Comparison of ENCODE assay signal across 38 cellular contexts in genomic region chr1:154137888-154138287, GRCh38. TPM values are rescaled to one million over a fixed set of nuclear protein-coding genes. Genes with fewer than 3 reads are reported as not detected.
"Had no signal": no experiment of that assay in that cellular context is flagged by ENCODE, and none has a peak within 500 bp of the region (broad histone marks: within the 10 kb centered on the region; RNA-seq: fewer than 3 reads in every experiment).

No MANE protein-coding gene starts in this region.

- H2AFZ ChIP-seq: hepatocyte had no signal

- FAIRE-seq: astrocyte, bronchial epithelial cell, colon, endometrium, endothelial cell of umbilical vein had no signal

- H3K36me3 ChIP-seq: brain microvascular endothelial cell, esophagus squamous epithelium, gastroesophageal sphincter, heart right ventricle, WERI-Rb-1 had no signal

- H3K36me3 Mint-ChIP-seq: activated CD8-positive, alpha-beta memory T cell treated with anti-CD3 and anti-CD28 coated beads, Interleukin-2, amount 10 ng/mL, durations not matched to agents 7 days and 5 days; activated naive CD8-positive, alpha-beta T cell had no signal

- DNase-seq: activated B cell treated with CpG ODN at 0.5 μM for 24 hours; activated CD4-positive, alpha-beta memory T cell treated with anti-CD3 and anti-CD28 coated beads, Interleukin-2, amount 10 ng/mL, durations not matched to agents 7 days and 5 days; activated CD4-positive, alpha-beta T cell treated with anti-CD3 and anti-CD28 coated beads for 4 hours; activated CD4-positive, alpha-beta T cell treated with anti-CD3 and anti-CD28 coated beads, Interleukin-2, amount 10 ng/mL, durations not matched to agents 7 days and 5 days; activated CD4-positive, alpha-beta T cell treated with anti-CD3 and anti-CD28 coated beads, Interleukin-2, amount 50 U/mL, for 4 hours; activated CD8-positive, alpha-beta memory T cell treated with anti-CD3 and anti-CD28 coated beads, Interleukin-2, amount 10 ng/mL, durations not matched to agents 7 days and 5 days; activated CD8-positive, alpha-beta memory T cell treated with anti-CD3 and anti-CD28 coated beads, Interleukin-2, amount 50 U/mL, for 4 hours; activated effector memory CD4-positive, alpha-beta T cell treated with Interleukin-2 at 50 U/mL for 16 hours; activated gamma-delta T cell treated with Interleukin-2 at 50 U/mL for 16 hours; activated naive CD4-positive, alpha-beta T cell treated with anti-CD3 and anti-CD28 coated beads, Interleukin-2, amount 50 U/mL, for 16 hours; activated naive CD4-positive, alpha-beta T cell treated with Interleukin-2 at 50 U/mL for 16 hours; activated T-cell treated with anti-CD3 and anti-CD28 coated beads, Interleukin-2, amount 50 U/mL, for 4 hours; amniotic stem cell; anterior cingulate cortex; brain microvascular endothelial cell; cortex of kidney; effector CD8-positive, alpha-beta T cell; esophagus squamous epithelium; foreskin melanocyte; heart right ventricle; T-helper 1 cell; T-helper 17 cell; T1000; WERI-Rb-1 had no signal

- H3K4me3 Mint-ChIP-seq: activated B cell treated with CpG ODN at 0.5 μM for 24 hours; activated CD4-positive, alpha-beta memory T cell treated with anti-CD3 and anti-CD28 coated beads, Interleukin-2, amount 10 ng/mL, durations not matched to agents 7 days and 5 days; activated CD4-positive, alpha-beta T cell treated with anti-CD3 and anti-CD28 coated beads, Interleukin-2, amount 10 ng/mL, durations not matched to agents 7 days and 5 days; activated CD8-positive, alpha-beta memory T cell treated with anti-CD3 and anti-CD28 coated beads, Interleukin-2, amount 10 ng/mL, durations not matched to agents 7 days and 5 days; activated naive CD8-positive, alpha-beta T cell; activated T-cell treated with anti-CD3 and anti-CD28 coated beads, Interleukin-2, amount 50 U/mL, for 4 hours; activated T-helper 17 cell treated with anti-CD3 and anti-CD28 coated beads, Interleukin-2, amount 50 U/mL, for 72 hours; central memory CD8-positive, alpha-beta T cell; T-helper 17 cell; T-helper 2 cell treated with Interferon-gamma antibody and Interleukin-4, amounts not matched to agents 5 μg/mL and 100 μg/mL, for 36 hours had no signal

- H3K27ac ChIP-seq: brain microvascular endothelial cell, epithelial cell of prostate, esophagus squamous epithelium, gastroesophageal sphincter, heart right ventricle, hepatocyte, WERI-Rb-1 had no signal

- H3K27ac Mint-ChIP-seq: activated B cell treated with CpG ODN at 0.5 μM for 24 hours; activated CD4-positive, alpha-beta memory T cell treated with anti-CD3 and anti-CD28 coated beads, Interleukin-2, amount 10 ng/mL, durations not matched to agents 7 days and 5 days; activated CD4-positive, alpha-beta T cell treated with anti-CD3 and anti-CD28 coated beads, Interleukin-2, amount 10 ng/mL, durations not matched to agents 7 days and 5 days; activated CD8-positive, alpha-beta memory T cell treated with anti-CD3 and anti-CD28 coated beads, Interleukin-2, amount 10 ng/mL, durations not matched to agents 7 days and 5 days; activated naive CD8-positive, alpha-beta T cell; activated T-helper 17 cell treated with anti-CD3 and anti-CD28 coated beads, Interleukin-2, amount 50 U/mL, for 72 hours; T-helper 17 cell; T-helper 2 cell treated with Interferon-gamma antibody and Interleukin-4, amounts not matched to agents 5 μg/mL and 100 μg/mL, for 36 hours had no signal

- ATAC-seq: activated CD8-positive, alpha-beta memory T cell treated with anti-CD3 and anti-CD28 coated beads, Interleukin-2, amount 10 ng/mL, durations not matched to agents 7 days and 5 days; activated T-cell treated with anti-CD3 and anti-CD28 coated beads, Interleukin-2, amount 50 U/mL, for 4 hours; activated T-helper 17 cell treated with anti-CD3 and anti-CD28 coated beads, Interleukin-2, amount 50 U/mL, for 72 hours; gastroesophageal sphincter; heart right ventricle; T-helper 17 cell had no signal

- H3K4me1 Mint-ChIP-seq: activated B cell treated with CpG ODN at 0.5 μM for 24 hours; activated CD4-positive, alpha-beta memory T cell treated with anti-CD3 and anti-CD28 coated beads, Interleukin-2, amount 10 ng/mL, durations not matched to agents 7 days and 5 days; activated CD4-positive, alpha-beta T cell treated with anti-CD3 and anti-CD28 coated beads, Interleukin-2, amount 10 ng/mL, durations not matched to agents 7 days and 5 days; activated CD8-positive, alpha-beta memory T cell treated with anti-CD3 and anti-CD28 coated beads, Interleukin-2, amount 10 ng/mL, durations not matched to agents 7 days and 5 days; activated T-helper 17 cell treated with anti-CD3 and anti-CD28 coated beads, Interleukin-2, amount 50 U/mL, for 72 hours; central memory CD8-positive, alpha-beta T cell had no signal

- H3K4me3 ChIP-seq: esophagus squamous epithelium, gastroesophageal sphincter, heart right ventricle, hepatocyte had no signal

- H3K4me1 ChIP-seq: esophagus squamous epithelium, gastroesophageal sphincter, heart right ventricle had no signal

- H3K79me2 ChIP-seq: hepatocyte had no signal

- H3K27me3 ChIP-seq: brain microvascular endothelial cell, gastroesophageal sphincter, heart right ventricle, hepatocyte had no signal

- H3K27me3 Mint-ChIP-seq: activated B cell treated with CpG ODN at 0.5 μM for 24 hours; activated CD4-positive, alpha-beta memory T cell treated with anti-CD3 and anti-CD28 coated beads, Interleukin-2, amount 10 ng/mL, durations not matched to agents 7 days and 5 days; activated CD4-positive, alpha-beta T cell treated with anti-CD3 and anti-CD28 coated beads, Interleukin-2, amount 10 ng/mL, durations not matched to agents 7 days and 5 days; activated CD8-positive, alpha-beta memory T cell treated with anti-CD3 and anti-CD28 coated beads, Interleukin-2, amount 10 ng/mL, durations not matched to agents 7 days and 5 days; activated naive CD8-positive, alpha-beta T cell; activated T-helper 17 cell treated with anti-CD3 and anti-CD28 coated beads, Interleukin-2, amount 50 U/mL, for 72 hours; central memory CD8-positive, alpha-beta T cell; T-helper 17 cell had no signal

- H3K9me3 Mint-ChIP-seq: activated B cell treated with CpG ODN at 0.5 μM for 24 hours; activated CD4-positive, alpha-beta memory T cell treated with anti-CD3 and anti-CD28 coated beads, Interleukin-2, amount 10 ng/mL, durations not matched to agents 7 days and 5 days; activated CD4-positive, alpha-beta T cell treated with anti-CD3 and anti-CD28 coated beads, Interleukin-2, amount 10 ng/mL, durations not matched to agents 7 days and 5 days; activated T-cell treated with anti-CD3 and anti-CD28 coated beads, Interleukin-2, amount 50 U/mL, for 4 hours; activated T-helper 17 cell treated with anti-CD3 and anti-CD28 coated beads, Interleukin-2, amount 50 U/mL, for 72 hours; central memory CD8-positive, alpha-beta T cell; T-helper 2 cell treated with Interferon-gamma antibody and Interleukin-4, amounts not matched to agents 5 μg/mL and 100 μg/mL, for 36 hours had no signal

- H3K4me2 ChIP-seq: hepatocyte had no signal

- H3K9me3 ChIP-seq: esophagus squamous epithelium, gastroesophageal sphincter, heart right ventricle had no signal

RNA-seq across cellular contexts. Expression of gene NUP210L, which starts 17.0 kb away (rescaled TPM):
- total RNA-seq: astrocyte, cerebellum, gastroesophageal sphincter, glomerular endothelial cell had no signal
- polyA plus RNA-seq: hepatocyte had no signal
